Comparison of ENCODE assay signal across 24 cellular contexts in the genomic region with DNA sequence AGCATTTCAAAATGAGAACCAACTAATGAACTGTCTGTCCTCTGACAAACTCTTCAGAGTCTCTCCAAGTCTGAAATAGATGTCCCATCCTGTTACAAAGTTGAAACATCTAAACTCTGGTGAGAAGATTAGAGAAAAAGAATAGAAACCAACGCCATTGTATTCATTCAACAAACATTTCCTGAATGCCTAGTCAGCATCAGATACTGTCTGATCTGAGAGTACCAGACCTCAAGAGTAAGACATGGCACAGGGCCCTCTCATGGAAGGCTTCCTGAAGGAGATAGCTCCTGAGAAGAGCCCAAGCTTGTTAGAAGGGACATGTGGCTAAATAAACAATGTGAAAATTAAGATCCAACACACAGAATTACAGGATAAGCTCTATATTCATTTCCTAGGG.
"Had no signal": no experiment of that assay in that cellular context is flagged by ENCODE, and none has a peak within 500 bp of the region (broad histone marks: within the 10 kb centered on the region; RNA-seq: fewer than 3 reads in every experiment).

No MANE protein-coding gene starts in this region.

- H3K9me3 ChIP-seq: colonic mucosa, esophagus muscularis mucosa, esophagus squamous epithelium, gastrocnemius medialis, gastroesophageal sphincter, heart left ventricle, heart right ventricle had no signal

- H3K4me1 ChIP-seq: colonic mucosa, esophagus squamous epithelium, foreskin keratinocyte, gastrocnemius medialis, gastroesophageal sphincter had no signal

- DNase-seq: colonic mucosa; cortex of kidney; dermis blood vessel endothelial cell; dorsolateral prefrontal cortex; effector CD4-positive, alpha-beta T cell; effector CD8-positive, alpha-beta T cell; effector memory CD4-positive, alpha-beta T cell; effector memory CD8-positive, alpha-beta T cell; endodermal cell; erythroblast; esophagus squamous epithelium; foreskin fibroblast; foreskin keratinocyte; foreskin melanocyte; gastrocnemius medialis; glutamatergic neuron; heart left ventricle; heart right ventricle had no signal

- H3K36me3 ChIP-seq: colonic mucosa, esophagus muscularis mucosa, esophagus squamous epithelium, gastrocnemius medialis, gastroesophageal sphincter, heart left ventricle, heart right ventricle had no signal

- H3K9me3 Mint-ChIP-seq: endodermal cell had no signal

- H3K27ac Mint-ChIP-seq: dendritic cell treated with granulocyte-macrophage colony-stimulating factor and Interleukin-4, amounts not matched to agents 40 ng/mL and 50 ng/mL, for 4 days; effector memory CD8-positive, alpha-beta T cell; endodermal cell had no signal

- H3K27me3 Mint-ChIP-seq: dendritic cell treated with granulocyte-macrophage colony-stimulating factor and Interleukin-4, amounts not matched to agents 40 ng/mL and 50 ng/mL, for 4 days; effector memory CD8-positive, alpha-beta T cell had no signal

- H3K4me3 Mint-ChIP-seq: dendritic cell treated with granulocyte-macrophage colony-stimulating factor and Interleukin-4, amounts not matched to agents 40 ng/mL and 50 ng/mL, for 4 days; effector memory CD8-positive, alpha-beta T cell; endodermal cell had no signal

- ATAC-seq: effector memory CD8-positive, alpha-beta T cell; esophagus mucosa; foreskin keratinocyte; gastrocnemius medialis; gastroesophageal sphincter; heart left ventricle; heart right ventricle had no signal

- H3K4me3 ChIP-seq: colonic mucosa, coronary artery, dorsolateral prefrontal cortex, esophagus muscularis mucosa, esophagus squamous epithelium, gastrocnemius medialis, gastroesophageal sphincter, heart left ventricle, heart right ventricle had no signal

- H3K27me3 ChIP-seq: colonic mucosa, dorsolateral prefrontal cortex, esophagus muscularis mucosa, esophagus squamous epithelium, foreskin keratinocyte, gastrocnemius medialis, gastroesophageal sphincter, heart left ventricle, heart right ventricle had no signal

- H3K27ac ChIP-seq: colonic mucosa, coronary artery, dorsolateral prefrontal cortex, epithelial cell of prostate, esophagus muscularis mucosa, esophagus squamous epithelium, foreskin keratinocyte, gastrocnemius medialis, gastroesophageal sphincter, heart left ventricle, heart right ventricle had no signal
